16 cellular contexts compared by ENCODE assay signal in the genomic region with DNA sequence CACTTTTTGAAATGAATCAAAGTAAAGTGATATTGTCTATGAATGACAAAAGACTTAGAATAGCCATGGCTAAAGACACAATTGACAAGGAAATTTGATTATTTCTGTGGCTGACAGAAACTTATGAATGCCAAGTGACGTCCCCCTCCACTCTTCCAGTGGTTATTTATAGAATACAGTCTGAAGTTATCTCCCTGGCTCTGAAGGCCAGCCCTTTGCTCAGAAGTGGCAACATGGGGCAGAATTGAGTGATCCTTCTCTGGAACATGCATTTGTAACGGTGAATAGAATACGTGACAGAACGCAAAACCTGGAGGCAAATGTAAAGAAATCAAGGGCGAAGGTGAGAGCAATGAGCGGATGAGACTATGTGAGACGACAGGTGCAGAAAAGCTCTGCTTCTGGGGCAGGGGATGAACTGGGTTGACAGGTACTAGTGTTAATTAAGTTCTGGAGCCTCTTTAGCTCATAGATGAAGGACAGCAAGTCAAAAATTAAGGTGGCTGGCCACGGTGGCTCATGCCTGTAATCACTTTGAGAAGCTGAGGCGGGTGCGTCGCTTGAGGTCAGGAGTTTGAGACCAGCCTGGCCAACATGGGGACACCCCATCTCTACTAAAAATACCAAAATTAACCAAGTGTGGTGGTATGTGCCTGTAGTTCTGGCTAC.
DNase-seq lines count a peak whose midpoint lies in the region; ATAC-seq and TF ChIP-seq lines count a peak whose summit lies in the region.
"Had no signal": no experiment of that assay in that cellular context is flagged by ENCODE, and none has a peak within 500 bp of the region (broad histone marks: within the 10 kb centered on the region; RNA-seq: fewer than 3 reads in every experiment).

No MANE protein-coding gene starts in this region.

- H3K27ac Mint-ChIP-seq in endodermal cell (no peak overlapping the region), mesothelial cell of epicardium (peak overlapping the region; percentile 58), nephron progenitor cell (no peak overlapping the region)
- H3K27ac Mint-ChIP-seq: CD4-positive, CD25-positive, alpha-beta regulatory T cell; CD8-positive, alpha-beta memory T cell had no signal

- no peak overlapping the region for H3K27ac ChIP-seq in right atrium auricular region
- no peak overlapping the region for H3K27ac ChIP-seq in endodermal cell (ENCODE audit: low read depth, low read length)
- peak overlapping the region in 1 of 2 donors; percentile 10 for H3K27ac ChIP-seq in testis

- TF ChIP-seq CTCF in right atrium auricular region (IDR thresholded peaks at IDR 0.05): no peak
- no peak for TF ChIP-seq CTCF in endodermal cell (conservative IDR thresholded peaks at IDR 0.05)
- no peak for TF ChIP-seq CTCF in mesothelial cell of epicardium (IDR thresholded peaks at IDR 0.05; ENCODE audit: unreplicated experiment)
- no peak for TF ChIP-seq CTCF in testis (IDR thresholded peaks at IDR 0.05)
- TF ChIP-seq CTCF in nephron progenitor cell (IDR thresholded peaks at IDR 0.05): no peak

- H3K36me3 ChIP-seq in right atrium auricular region: no peaks in the 10 kb centered on the region
- H3K36me3 ChIP-seq in endodermal cell (ENCODE audit: control insufficient read depth, insufficient read depth, low read length): no peaks in the 10 kb centered on the region
- H3K36me3 ChIP-seq in testis (ENCODE audit: low read depth, missing control alignments): no peaks in the 10 kb centered on the region
- H3K36me3 ChIP-seq: BE2C had no signal

- no peaks in the 10 kb centered on the region for H3K9me3 Mint-ChIP-seq in endodermal cell
- H3K9me3 Mint-ChIP-seq in mesothelial cell of epicardium: peaks cover 9% of the 10 kb centered on the region
- no peaks in the 10 kb centered on the region for H3K9me3 Mint-ChIP-seq in nephron progenitor cell
- H3K9me3 Mint-ChIP-seq: CD8-positive, alpha-beta memory T cell had no signal

- H3K4me1 Mint-ChIP-seq in endodermal cell: peaks cover 42% of the 10 kb centered on the region
- peaks cover 85% of the 10 kb centered on the region for H3K4me1 Mint-ChIP-seq in mesothelial cell of epicardium
- H3K4me1 Mint-ChIP-seq in nephron progenitor cell: peaks cover 89% of the 10 kb centered on the region
- H3K4me1 Mint-ChIP-seq: CD4-positive, CD25-positive, alpha-beta regulatory T cell; CD8-positive, alpha-beta memory T cell had no signal

- H3K27me3 ChIP-seq in right atrium auricular region: no peaks in the 10 kb centered on the region
- H3K27me3 ChIP-seq in endodermal cell (ENCODE audit: control insufficient read depth, insufficient read depth, low read length, poor library complexity, severe bottlenecking): no peaks in the 10 kb centered on the region
- no peaks in the 10 kb centered on the region for H3K27me3 ChIP-seq in testis
- H3K27me3 ChIP-seq: BE2C had no signal

- no peaks in the 10 kb centered on the region for H3K27me3 Mint-ChIP-seq in endodermal cell (ENCODE audit: insufficient read depth)
- H3K27me3 Mint-ChIP-seq in mesothelial cell of epicardium (ENCODE audit: low read depth): no peaks in the 10 kb centered on the region
- H3K27me3 Mint-ChIP-seq in nephron progenitor cell (ENCODE audit: low read depth, poor library complexity): peaks cover 17% of the 10 kb centered on the region

- ATAC-seq in GM19467 (IDR thresholded peaks at IDR 0.05; ENCODE audit: unreplicated experiment): no peak

- H3K4me3 ChIP-seq in right atrium auricular region (no peak overlapping the region), endodermal cell (ENCODE audit: low read length) (no peak overlapping the region), testis (no peak overlapping the region)

- H3K9ac ChIP-seq in endodermal cell (ENCODE audit: extremely low read depth, low read length, poor library complexity, severe bottlenecking): no peak overlapping the region

- peak; percentile 44 for DNase-seq in right atrium auricular region (ENCODE audit: low spot score)
- DNase-seq in cardiac septum (ENCODE audit: low spot score): no peak
- peak; percentile 24 for DNase-seq in endodermal cell
- no peak for DNase-seq in mesothelial cell of epicardium (ENCODE audit: low spot score in 2 of 2, unreplicated experiment in 2 of 2)
- peak; percentile 38 for DNase-seq in testis
- no peak for DNase-seq in activated CD4-positive, alpha-beta T cell treated with anti-CD3 and anti-CD28 coated beads for 1 hour
- DNase-seq in nephron progenitor cell: no peak
- DNase-seq: ACHN; BE2C; C1 segment of cervical spinal cord; Caco-2; CD4-positive, CD25-positive, alpha-beta regulatory T cell; CD8-positive, alpha-beta memory T cell; GOT3; H9 had no signal

- H3K4me1 ChIP-seq in right atrium auricular region: no peaks in the 10 kb centered on the region
- H3K4me1 ChIP-seq in endodermal cell (ENCODE audit: control insufficient read depth, insufficient read depth, low read length): peaks cover 11% of the 10 kb centered on the region
- peaks cover 3% of the 10 kb centered on the region for H3K4me1 ChIP-seq in testis
- H3K4me1 ChIP-seq: BE2C had no signal

- 96 to 98% methylated on average over 8 to 11 of the region's 11 CpGs for WGBS in endodermal cell (ENCODE audit: insufficient coverage in 1 of 2, insufficient read length in 1 of 2), 2 experiments
- WGBS in testis, 2 donors: 80 to 90% methylated on average over 11 of the region's 11 CpGs

- intact Hi-C loops in cardiac septum (cut with DNase I) (no loop called here), testis (cut with DNase I; ENCODE audit: low total_unique reads) (no loop called here)

- no peak for TF ChIP-seq POLR2A in testis (IDR thresholded peaks at IDR 0.05)

- no peaks in the 10 kb centered on the region for H3K36me3 Mint-ChIP-seq in endodermal cell (ENCODE audit: low read depth)
- no peaks in the 10 kb centered on the region for H3K36me3 Mint-ChIP-seq in mesothelial cell of epicardium
- no peaks in the 10 kb centered on the region for H3K36me3 Mint-ChIP-seq in nephron progenitor cell (ENCODE audit: low read depth)
- H3K36me3 Mint-ChIP-seq: CD4-positive, CD25-positive, alpha-beta regulatory T cell; CD8-positive, alpha-beta memory T cell had no signal

- H3K4me3 Mint-ChIP-seq in endodermal cell (no peak overlapping the region), mesothelial cell of epicardium (no peak overlapping the region), nephron progenitor cell (no peak overlapping the region)
- H3K4me3 Mint-ChIP-seq: CD4-positive, CD25-positive, alpha-beta regulatory T cell; CD8-positive, alpha-beta memory T cell; H9 had no signal

- H3K9me3 ChIP-seq in right atrium auricular region: no peaks in the 10 kb centered on the region
- H3K9me3 ChIP-seq in endodermal cell (ENCODE audit: control insufficient read depth, low read length): no peaks in the 10 kb centered on the region
- H3K9me3 ChIP-seq in testis: no peaks in the 10 kb centered on the region
- H3K9me3 ChIP-seq: BE2C, Caco-2 had no signal

Comparison
In these comparisons a context has a peak if more than half of its experiments do, and no peak if none do; other contexts are left out.
1. DNase-seq: peak in right atrium auricular region (single experiment), endodermal cell (single experiment) and testis (single experiment); none in cardiac septum (single experiment), mesothelial cell of epicardium (0 of 2), activated CD4-positive, alpha-beta T cell treated with anti-CD3 and anti-CD28 coated beads for 1 hour (single experiment) and nephron progenitor cell (single experiment).